25 cellular contexts compared by ENCODE assay signal in the genomic region with DNA sequence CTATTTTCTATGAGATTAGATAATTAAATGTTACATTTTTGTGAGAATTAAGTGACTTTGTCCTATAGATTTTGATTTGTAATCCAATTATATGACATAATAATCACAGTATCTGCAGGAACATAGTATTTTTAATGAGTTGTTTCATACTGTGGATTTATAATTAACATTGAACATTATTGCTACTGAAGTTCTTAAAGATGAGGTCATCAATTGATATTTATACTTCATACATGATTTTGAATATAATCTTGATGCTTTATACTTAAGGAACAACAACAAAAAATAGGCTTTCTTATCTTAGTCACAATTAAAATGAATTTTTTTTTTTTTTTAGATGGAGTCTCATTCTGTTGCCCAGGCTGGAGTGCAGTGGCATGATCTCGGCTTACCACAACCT.
"Had no signal": no experiment of that assay in that cellular context is flagged by ENCODE, and none has a peak within 500 bp of the region (broad histone marks: within the 10 kb centered on the region; RNA-seq: fewer than 3 reads in every experiment).

No MANE protein-coding gene starts in this region.

- DNase-seq: colonic mucosa; cortex of kidney; dermis blood vessel endothelial cell; dorsolateral prefrontal cortex; effector CD4-positive, alpha-beta T cell; effector CD8-positive, alpha-beta T cell; effector memory CD4-positive, alpha-beta T cell; effector memory CD8-positive, alpha-beta T cell; endodermal cell; erythroblast; esophagus squamous epithelium; foreskin fibroblast; foreskin keratinocyte; foreskin melanocyte; gastrocnemius medialis; glutamatergic neuron; head of caudate nucleus; heart left ventricle; heart right ventricle had no signal

- H3K36me3 ChIP-seq: colonic mucosa, esophagus muscularis mucosa, esophagus squamous epithelium, gastrocnemius medialis, gastroesophageal sphincter, heart left ventricle, heart right ventricle had no signal

- H3K9me3 ChIP-seq: colonic mucosa, esophagus muscularis mucosa, esophagus squamous epithelium, gastrocnemius medialis, gastroesophageal sphincter, heart left ventricle, heart right ventricle had no signal

- H3K27me3 ChIP-seq: colonic mucosa, dorsolateral prefrontal cortex, esophagus muscularis mucosa, esophagus squamous epithelium, foreskin keratinocyte, gastrocnemius medialis, gastroesophageal sphincter, heart left ventricle, heart right ventricle had no signal

- H3K4me1 ChIP-seq: colonic mucosa, esophagus muscularis mucosa, esophagus squamous epithelium, foreskin keratinocyte, gastrocnemius medialis, gastroesophageal sphincter, heart left ventricle, heart right ventricle had no signal

- H3K4me3 ChIP-seq: colonic mucosa, coronary artery, dorsolateral prefrontal cortex, esophagus muscularis mucosa, esophagus squamous epithelium, gastrocnemius medialis, gastroesophageal sphincter, heart left ventricle, heart right ventricle had no signal

- ATAC-seq: effector memory CD8-positive, alpha-beta T cell; esophagus mucosa; foreskin keratinocyte; gastrocnemius medialis; gastroesophageal sphincter; heart left ventricle; heart right ventricle had no signal

- FAIRE-seq: endothelial cell of umbilical vein had no signal

- H3K27ac ChIP-seq: colonic mucosa, coronary artery, dorsolateral prefrontal cortex, epithelial cell of prostate, esophagus muscularis mucosa, esophagus squamous epithelium, foreskin keratinocyte, gastrocnemius medialis, gastroesophageal sphincter, heart left ventricle, heart right ventricle had no signal
